8 cellular contexts compared by ENCODE assay signal in genomic region chr1:52552236-52552504, GRCh38. TPM values are rescaled to one million over a fixed set of nuclear protein-coding genes. Genes with fewer than 3 reads are reported as not detected.
DNase-seq lines count a peak whose midpoint lies in the region; ATAC-seq and TF ChIP-seq lines count a peak whose summit lies in the region.

No MANE protein-coding gene starts in this region.

- H3K4me3 Mint-ChIP-seq in activated T-cell treated with anti-CD3 and anti-CD28 coated beads, Interleukin-2, amount 50 U/mL, for 24 hours: no peak overlapping the region

- peaks cover 41% of the 10 kb centered on the region for H3K4me1 Mint-ChIP-seq in activated T-cell treated with anti-CD3 and anti-CD28 coated beads, Interleukin-2, amount 50 U/mL, for 24 hours (ENCODE audit: low read depth)

- H3K9me3 ChIP-seq in OCI-LY7 (ENCODE audit: low read length) (0 out of 2 replicates have a peak, but pooled peaks cover under 1% of the 10 kb centered on the region), osteoblast (ENCODE audit: low read depth, low read length) (no peaks in the 10 kb centered on the region), thyroid gland (no peaks in the 10 kb centered on the region)

- H3K36me3 ChIP-seq in OCI-LY7 (ENCODE audit: insufficient read depth, low read length) (no peaks in the 10 kb centered on the region), osteoblast (ENCODE audit: insufficient read depth, low read length) (no peaks in the 10 kb centered on the region), thyroid gland (no peaks in the 10 kb centered on the region)

- CTCF ChIA-PET in OCI-LY7 (lab: Charles Lee; ENCODE audit: unreplicated experiment): interaction anchor here (0.7 kb wide), 1 partner anchor 147 kb away, joined by 4 read pairs; no protein-coding TSS in a partner anchor

- H3K27me3 ChIP-seq in osteoblast (ENCODE audit: insufficient read depth, low read length) (no peaks in the 10 kb centered on the region), thyroid gland (no peaks in the 10 kb centered on the region)

- H4K20me1 ChIP-seq in OCI-LY7 (ENCODE audit: insufficient read depth, low read length): peaks cover 23% of the 10 kb centered on the region
- H4K20me1 ChIP-seq in osteoblast (ENCODE audit: insufficient read depth, low read length): peaks cover 27% of the 10 kb centered on the region

- H2AFZ ChIP-seq in OCI-LY7 (ENCODE audit: low read length) (peak overlapping the region; percentile 75), osteoblast (ENCODE audit: low read length) (peak overlapping the region; percentile 77)

- peak; percentile 39 for ATAC-seq in HG03280 (IDR thresholded peaks at IDR 0.05; ENCODE audit: unreplicated experiment)

- H3K27me3 Mint-ChIP-seq in activated T-cell treated with anti-CD3 and anti-CD28 coated beads, Interleukin-2, amount 50 U/mL, for 24 hours: no peaks in the 10 kb centered on the region

- no TSS peak for BruUV-seq in OCI-LY7 (replicated peaks; lab: Mats Ljungman, UMichigan)

- POLR2A ChIA-PET in OCI-LY7 (lab: Charles Lee): interaction anchor here (0.7 to 1.5 kb wide), 3 partner anchors 19 to 52 kb away, joined by 3 to 7 read pairs (median 4); no protein-coding TSS in a partner anchor

- DNase-seq in DMS153 treated with DMSO at 0.1 percent for 48 hours (lab: John Stamatoyannopoulos, UW; ENCODE audit: unreplicated experiment) (peak; percentile 45), DMS153 (lab: John Stamatoyannopoulos, UW) (no peak), OCI-LY7 (ENCODE audit: low spot score) (peak; percentile 52), fibroblast of the conjunctiva (ENCODE audit: low read depth) (peak; percentile 37), osteoblast (ENCODE audit: insufficient read length, low spot score, missing footprints) (no peak), thyroid gland (peak; percentile 43 to 50)
- DNase-seq in activated T-cell treated with anti-CD3 and anti-CD28 coated beads, Interleukin-2, amount 50 U/mL, for 24 hours: peak; percentile 70

- TF ChIP-seq CTCF in OCI-LY7 (conservative IDR thresholded peaks at IDR 0.05; ENCODE audit: low read length): no peak
- no peak for TF ChIP-seq CTCF in osteoblast (IDR thresholded peaks at IDR 0.05; ENCODE audit: extremely low read depth, low read depth, low read length)
- TF ChIP-seq CTCF in thyroid gland (IDR thresholded peaks at IDR 0.05): no peak

- WGBS in thyroid gland, 2 donors: 0 to 1% methylated on average over 14 of the region's 14 CpGs

- H3K9me2 ChIP-seq in OCI-LY7 (ENCODE audit: insufficient read depth, low read length): no peaks in the 10 kb centered on the region

- intact Hi-C loops in OCI-LY7 (cut with micrococcal nuclease; ENCODE audit: unreplicated experiment): loop anchor here (2.0 to 5.0 kb wide), 3 partner anchors 115 to 147 kb away; partner anchors contain the start of genes ORC1 and PRPF38A
- intact Hi-C loops in thyroid gland (cut with DNase I): no loop called here

- H3K4me2 ChIP-seq in OCI-LY7 (ENCODE audit: low read length) (peak overlapping the region; percentile 85), osteoblast (ENCODE audit: insufficient read depth, low read length) (peak overlapping the region; percentile 97)

- H3K9me3 Mint-ChIP-seq in activated T-cell treated with anti-CD3 and anti-CD28 coated beads, Interleukin-2, amount 50 U/mL, for 24 hours: no peaks in the 10 kb centered on the region

- peaks cover 4% of the 10 kb centered on the region for H3K36me3 Mint-ChIP-seq in activated T-cell treated with anti-CD3 and anti-CD28 coated beads, Interleukin-2, amount 50 U/mL, for 24 hours (ENCODE audit: low read depth)

- H3K79me2 ChIP-seq in OCI-LY7 (ENCODE audit: insufficient read depth, low read depth, low read length) (peaks cover 54% of the 10 kb centered on the region), osteoblast (ENCODE audit: insufficient read depth, low read length) (peaks cover 52% of the 10 kb centered on the region)

- peak in 1 of 2 donors; percentile 15 for TF ChIP-seq POLR2A in thyroid gland (IDR thresholded peaks at IDR 0.05)

- H3K4me3 ChIP-seq in OCI-LY7 (ENCODE audit: low read depth, low read length, poor library complexity, severe bottlenecking) (peak overlapping the region; percentile 77), osteoblast (ENCODE audit: insufficient read depth, low read length) (peak overlapping the region; percentile 87), thyroid gland (replicated peaks in 1 of 3) (peak overlapping the region; percentile 57 to 81 (median 58))

- no peak overlapping the region for H3K27ac Mint-ChIP-seq in activated T-cell treated with anti-CD3 and anti-CD28 coated beads, Interleukin-2, amount 50 U/mL, for 24 hours

- peaks cover 27% of the 10 kb centered on the region for H3K4me1 ChIP-seq in OCI-LY7 (ENCODE audit: insufficient read depth, low read length, poor library complexity, severe bottlenecking)
- H3K4me1 ChIP-seq in osteoblast (ENCODE audit: insufficient read depth, low read length): peaks cover 12% of the 10 kb centered on the region
- H3K4me1 ChIP-seq in thyroid gland: peaks cover 11 to 18% of the 10 kb centered on the region in 2 donors

- H3K27ac ChIP-seq in OCI-LY7 (ENCODE audit: low read depth, low read length, poor library complexity, severe bottlenecking): peak overlapping the region; percentile 78
- H3K27ac ChIP-seq in osteoblast (ENCODE audit: low read depth, low read length): peak overlapping the region; percentile 66
- H3K27ac ChIP-seq in thyroid gland: peak overlapping the region; percentile 86 to 93 (median 91)

RNA-seq across cellular contexts. Expression of gene TUT4, which starts 0.7 kb away (rescaled TPM):
- total RNA-seq in OCI-LY7 (2014; rRNA removed; shearing (Covaris generic)): 72.4 and 102 TPM in 2 replicates
- total RNA-seq in OCI-LY7 (2022) (70.8 and 81.1 TPM in 2 replicates), osteoblast (42.1 and 44.2 TPM in 2 replicates), thyroid gland (100 to 1,000 TPM in 3 of 4 donors, 10 to 100 TPM in 1; 90.5 to 169 (median 120) TPM)

RNA-seq across cellular contexts. Expression of gene GPX7, which starts 50.0 kb away (rescaled TPM):
- not detected in 2 replicates for total RNA-seq in OCI-LY7 (2014; rRNA removed; shearing (Covaris generic))
- total RNA-seq in OCI-LY7 (2022) (not detected in 2 replicates), osteoblast (73.5 and 74.0 TPM in 2 replicates), thyroid gland (10 to 100 TPM; 15.7 to 77.9 (median 32.1) TPM)

Comparison
In these comparisons a context has a peak if more than half of its experiments do, and no peak if none do; other contexts are left out.
1. DNase-seq: peak in DMS153 treated with DMSO at 0.1 percent for 48 hours (single experiment), OCI-LY7 (single experiment), activated T-cell treated with anti-CD3 and anti-CD28 coated beads, Interleukin-2, amount 50 U/mL, for 24 hours (single experiment), fibroblast of the conjunctiva (single experiment) and thyroid gland (2 of 2); none in DMS153 (single experiment) and osteoblast (single experiment).
2. RNA of gene GPX7, which starts 50.0 kb away (total RNA-seq): 73.5 to 74.0 TPM in osteoblast and 15.7 to 77.9 TPM in thyroid gland; not detected in OCI-LY7; every median in the first group is over 10 times any median in the second.
3. Peak in every context shown above with its lines, with median percentiles within 50 percentile points of each other: H3K27ac ChIP-seq and H3K4me3 ChIP-seq.